Comparison of ENCODE assay signal across 9 cellular contexts in genomic region chr7:39567294-39567693, GRCh38. TPM values are rescaled to one million over a fixed set of nuclear protein-coding genes. Genes with fewer than 3 reads are reported as not detected.
DNase-seq lines count a peak whose midpoint lies in the region; ATAC-seq and TF ChIP-seq lines count a peak whose summit lies in the region.
"Had no signal": no experiment of that assay in that cellular context is flagged by ENCODE, and none has a peak within 500 bp of the region (broad histone marks: within the 10 kb centered on the region; RNA-seq: fewer than 3 reads in every experiment).

No MANE protein-coding gene starts in this region.

- no peak for TF ChIP-seq POLR2A in thyroid gland (IDR thresholded peaks at IDR 0.05)

- H3K4me1 ChIP-seq in BLaER1 treated with 17β-estradiol and CSF1 and Interleukin-3, amounts not matched to agents 10 nM and 100 nM, result peaks cover 14 to 20% (median 17%) of the 10 kb centered on the region in 10 experiments
- H3K4me1 ChIP-seq in thyroid gland, result peaks cover 9 to 13% of the 10 kb centered on the region in 2 donors

- peak overlapping the region; percentile 77 to 88 (median 84); a peak in 21 of 22 replicates for H3K9ac ChIP-seq in BLaER1 treated with 17β-estradiol and CSF1 and Interleukin-3, amounts not matched to agents 10 nM and 100 nM

- H3K4me3 Mint-ChIP-seq in IgD-negative memory B cell (peak overlapping the region; percentile 98 to 99 (median 98)), nephron (peak overlapping the region; percentile 98 to 99 (median 99))

- H3K36me3 ChIP-seq in BLaER1 treated with 17β-estradiol and CSF1 and Interleukin-3, amounts not matched to agents 10 nM and 100 nM, result peaks cover 27 to 33% (median 29%) of the 10 kb centered on the region in 11 experiments
- H3K36me3 ChIP-seq in thyroid gland, result peaks cover 5 to 7% of the 10 kb centered on the region in 2 donors

- H4K20me1 ChIP-seq in BLaER1 treated with 17β-estradiol and CSF1 and Interleukin-3, amounts not matched to agents 10 nM and 100 nM, result peaks cover 0 to 10% (median 0%) of the 10 kb centered on the region in 11 experiments; a peak in 4 of 22 replicates

- H3K9me3 ChIP-seq in BLaER1 treated with 17β-estradiol and CSF1 and Interleukin-3, amounts not matched to agents 10 nM and 100 nM (replicated peaks in 1 of 11), result peaks cover 0 to 4% (median 1%) of the 10 kb centered on the region in 11 experiments; a peak in 11 of 22 replicates
- H3K9me3 ChIP-seq in thyroid gland, result no peaks in the 10 kb centered on the region

- ATAC-seq in left colon, result no peak

- H3K4me3 ChIP-seq in BLaER1 treated with 17β-estradiol and CSF1 and Interleukin-3, amounts not matched to agents 10 nM and 100 nM, result peak overlapping the region; percentile 63 to 86 (median 82)
- H3K4me3 ChIP-seq in choroid plexus epithelial cell (ENCODE audit: low read depth, low read length), result peak overlapping the region; percentile 81
- H3K4me3 ChIP-seq in thyroid gland (replicated peaks in 1 of 3), result no peak overlapping the region

- H3K4me2 ChIP-seq in BLaER1 treated with 17β-estradiol and CSF1 and Interleukin-3, amounts not matched to agents 10 nM and 100 nM, result peak overlapping the region; percentile 71 to 94 (median 89)

- TF ChIP-seq CTCF in choroid plexus epithelial cell (conservative IDR thresholded peaks at IDR 0.05; ENCODE audit: low read depth, low read length) (no peak), nephron (IDR thresholded peaks at IDR 0.05; ENCODE audit: unreplicated experiment in 3 of 3) (no peak), thyroid gland (IDR thresholded peaks at IDR 0.05) (no peak)

- H3K36me3 Mint-ChIP-seq in IgD-negative memory B cell, result no peaks in the 10 kb centered on the region
- H3K36me3 Mint-ChIP-seq in nephron (ENCODE audit: low read depth), result peaks cover 14% of the 10 kb centered on the region

- H3K4me1 Mint-ChIP-seq in IgD-negative memory B cell (peaks cover 8 to 26% (median 14%) of the 10 kb centered on the region in 3 donors), nephron (peaks cover 28% of the 10 kb centered on the region)

- H3K27me3 Mint-ChIP-seq in IgD-negative memory B cell, result no peaks in the 10 kb centered on the region
- H3K27me3 Mint-ChIP-seq in nephron (ENCODE audit: low read depth), result no peaks in the 10 kb centered on the region

- intact Hi-C loops in left colon (cut with DNase I, micrococcal nuclease), result no loop called here
- intact Hi-C loops in thyroid gland (cut with DNase I), result no loop called here

- DNase-seq in choroid plexus epithelial cell (ENCODE audit: low read depth) (no peak), left colon (no peak), NCI-H1105 (lab: John Stamatoyannopoulos, UW) (no peak), COR-L47 (lab: John Stamatoyannopoulos, UW) (no peak), thyroid gland (no peak)
- DNase-seq: NCI-H1930 had no signal

- H3K27me3 ChIP-seq in BLaER1 treated with 17β-estradiol and CSF1 and Interleukin-3, amounts not matched to agents 10 nM and 100 nM, result no peaks in the 10 kb centered on the region
- H3K27me3 ChIP-seq in thyroid gland, result no peaks in the 10 kb centered on the region

- WGBS in thyroid gland, 2 donors, result 64 to 66% methylated on average over 2 of the region's 2 CpGs

- H3K27ac ChIP-seq in BLaER1 treated with 17β-estradiol and CSF1 and Interleukin-3, amounts not matched to agents 10 nM and 100 nM, result 0 out of 22 replicates have a peak overlapping the region, but pooled peaks of 1 of the 11 experiments have one; percentile 80
- H3K27ac ChIP-seq in thyroid gland, result no peak overlapping the region

- H3K27ac Mint-ChIP-seq in IgD-negative memory B cell (peak overlapping the region in 2 of 3 donors; percentile 86), nephron (peak overlapping the region; percentile 52 to 97 (median 89))

- H3K9me3 Mint-ChIP-seq in IgD-negative memory B cell (no peaks in the 10 kb centered on the region), nephron (no peaks in the 10 kb centered on the region)

RNA-seq across cellular contexts. Expression of gene YAE1, which starts 1.1 kb away (rescaled TPM):
- 11.5 TPM for polyA plus RNA-seq in IgD-negative memory B cell
- total RNA-seq in left colon, result 10 to 100 TPM; 19.0 to 27.4 TPM
- 10 to 100 TPM; 27.1 to 59.4 (median 33.6) TPM for total RNA-seq in thyroid gland

RNA-seq across cellular contexts. Expression of gene RALA, which starts 56.1 kb away (rescaled TPM):
- 36.0 TPM for polyA plus RNA-seq in IgD-negative memory B cell
- total RNA-seq in left colon (10 to 100 TPM; 51.3 to 52.4 TPM), thyroid gland (10 to 100 TPM; 18.3 to 29.7 (median 20.0) TPM)

Comparison
In these comparisons a context has a peak if more than half of its experiments do, and no peak if none do; other contexts are left out.
1. H3K4me3 ChIP-seq: peak in BLaER1 treated with 17β-estradiol and CSF1 and Interleukin-3, amounts not matched to agents 10 nM and 100 nM (10 of 10) and choroid plexus epithelial cell (single experiment); none in thyroid gland (0 of 3).